Comparison of ENCODE assay signal across 11 cellular contexts in the genomic region with DNA sequence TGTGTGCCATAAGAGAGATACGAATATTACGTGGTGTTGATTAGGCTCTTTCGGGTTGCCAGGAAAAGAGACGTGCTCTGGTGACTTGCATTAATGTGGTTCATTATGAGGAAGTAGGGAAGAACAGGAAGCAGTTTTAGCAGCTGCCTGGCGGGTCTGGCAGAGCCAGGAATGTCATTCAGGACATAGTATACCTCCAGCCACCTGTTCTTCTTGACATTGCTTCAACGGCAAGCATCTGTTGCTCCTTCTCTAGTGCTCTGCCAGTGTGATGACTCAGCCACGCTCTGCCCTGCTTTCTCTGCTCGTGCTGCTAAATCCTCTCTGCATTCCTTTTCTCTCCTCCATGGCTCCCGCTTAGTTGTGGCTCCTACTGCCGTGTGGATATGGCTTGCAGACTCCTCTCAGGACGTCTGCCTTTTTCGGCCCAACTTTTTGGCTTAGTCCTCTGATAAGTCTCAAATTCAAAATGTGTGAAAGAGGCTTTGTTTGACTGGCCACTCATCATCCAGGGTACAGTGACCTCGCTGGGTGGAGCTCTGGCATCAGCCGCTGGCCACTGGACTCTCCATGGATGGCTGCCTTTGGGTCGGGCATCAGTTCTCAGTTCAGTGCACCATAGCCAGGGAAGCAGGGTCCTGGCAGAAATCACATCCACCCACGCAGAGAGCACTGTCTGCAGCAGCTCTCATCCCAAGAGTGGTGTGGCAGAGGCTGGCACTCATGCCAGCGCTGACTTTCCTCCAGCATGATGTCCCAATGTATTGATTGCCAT.
DNase-seq lines count a peak whose midpoint lies in the region; FAIRE-seq and TF ChIP-seq lines count a peak whose summit lies in the region.
"Had no signal": no experiment of that assay in that cellular context is flagged by ENCODE, and none has a peak within 500 bp of the region (broad histone marks: within the 10 kb centered on the region; RNA-seq: fewer than 3 reads in every experiment).

No MANE protein-coding gene starts in this region.

- H3K4me1 ChIP-seq in BLaER1 (peaks cover 7% of the 10 kb centered on the region; the same call in 1 of the 2 replicates), A673 (ENCODE audit: insufficient read depth, low read length, poor library complexity, severe bottlenecking) (no peaks in the 10 kb centered on the region)

- H3K27me3 ChIP-seq in BLaER1 (no peaks in the 10 kb centered on the region), bronchial epithelial cell (ENCODE audit: control insufficient read depth, insufficient read depth, low read length) (no peaks in the 10 kb centered on the region), A673 (replicated peaks; ENCODE audit: insufficient read depth, low read depth, low read length, poor library complexity) (no peaks in the 10 kb centered on the region)

- H4K20me1 ChIP-seq in BLaER1, result no peaks in the 10 kb centered on the region

- CTCF ChIA-PET in A673 (lab: Charles Lee), result no interaction called here

- no peaks in the 10 kb centered on the region for H3K9me3 ChIP-seq in BLaER1
- no peaks in the 10 kb centered on the region for H3K9me3 ChIP-seq in A673 (ENCODE audit: low read depth, low read length, poor library complexity, severe bottlenecking)

- H3K9ac ChIP-seq in BLaER1, result no peak overlapping the region

- H3K4me3 ChIP-seq in BLaER1 (no peak overlapping the region), bronchial epithelial cell (ENCODE audit: low read depth, low read length) (no peak overlapping the region), A673 (ENCODE audit: low read depth, low read length, poor library complexity, severe bottlenecking) (no peak overlapping the region)

- no peaks in the 10 kb centered on the region for H3K36me3 ChIP-seq in BLaER1
- no peaks in the 10 kb centered on the region for H3K36me3 ChIP-seq in bronchial epithelial cell (ENCODE audit: control insufficient read depth, insufficient read depth, low read length)
- H3K36me3 ChIP-seq in A673 (ENCODE audit: insufficient read depth, low read length, poor library complexity, severe bottlenecking), result no peaks in the 10 kb centered on the region

- FAIRE-seq in bronchial epithelial cell (lab: Jason Lieb, UNC), result peak; percentile 84
- FAIRE-seq: urothelium cell line had no signal

- 0 out of 2 replicates have a peak overlapping the region, but pooled peaks have one; percentile 11 for H3K4me2 ChIP-seq in BLaER1

- DNase-seq in NCI-H2029 treated with DMSO at 0.1 percent for 48 hours (lab: John Stamatoyannopoulos, UW) (peak; percentile 72), bronchial epithelial cell (ENCODE audit: low read depth) (no peak), myocyte (ENCODE audit: low read depth) (peak; percentile 94), HPDE6-E6E7 (ENCODE audit: extremely low spot score) (no peak), NCI-H1048 (lab: John Stamatoyannopoulos, UW) (no peak), NCI-H82 (lab: John Stamatoyannopoulos, UW) (no peak), A673 (ENCODE audit: low spot score) (no peak)
- DNase-seq: natural killer cell, NCI-H526 treated with DMSO at 0.1 percent for 48 hours had no signal

- H3K27ac ChIP-seq in BLaER1 (no peak overlapping the region), A673 (ENCODE audit: low read depth, low read length, poor library complexity, severe bottlenecking) (no peak overlapping the region)

- TF ChIP-seq CTCF in bronchial epithelial cell (IDR thresholded peaks at IDR 0.05; ENCODE audit: insufficient read depth, low read length, severe bottlenecking), result no peak
- no peak for TF ChIP-seq CTCF in A673 (conservative IDR thresholded peaks at IDR 0.05; ENCODE audit: low read depth, low read length)

- POLR2A ChIA-PET in A673 (lab: Charles Lee; ENCODE audit: low non-redundant PET), result no interaction called here

- intact Hi-C loops in A673 (cut with micrococcal nuclease; ENCODE audit: unreplicated experiment), result no loop called here

- BruUV-seq in A673 (replicated peaks; lab: Mats Ljungman, UMichigan), result no TSS peak

Comparison
In these comparisons a context has a peak if more than half of its experiments do, and no peak if none do; other contexts are left out.
1. DNase-seq: peak in NCI-H2029 treated with DMSO at 0.1 percent for 48 hours (single experiment) and myocyte (single experiment); none in bronchial epithelial cell (single experiment), HPDE6-E6E7 (single experiment), NCI-H1048 (single experiment), NCI-H82 (single experiment) and A673 (single experiment).